1 cellular context compared by ENCODE assay signal in the genomic region with DNA sequence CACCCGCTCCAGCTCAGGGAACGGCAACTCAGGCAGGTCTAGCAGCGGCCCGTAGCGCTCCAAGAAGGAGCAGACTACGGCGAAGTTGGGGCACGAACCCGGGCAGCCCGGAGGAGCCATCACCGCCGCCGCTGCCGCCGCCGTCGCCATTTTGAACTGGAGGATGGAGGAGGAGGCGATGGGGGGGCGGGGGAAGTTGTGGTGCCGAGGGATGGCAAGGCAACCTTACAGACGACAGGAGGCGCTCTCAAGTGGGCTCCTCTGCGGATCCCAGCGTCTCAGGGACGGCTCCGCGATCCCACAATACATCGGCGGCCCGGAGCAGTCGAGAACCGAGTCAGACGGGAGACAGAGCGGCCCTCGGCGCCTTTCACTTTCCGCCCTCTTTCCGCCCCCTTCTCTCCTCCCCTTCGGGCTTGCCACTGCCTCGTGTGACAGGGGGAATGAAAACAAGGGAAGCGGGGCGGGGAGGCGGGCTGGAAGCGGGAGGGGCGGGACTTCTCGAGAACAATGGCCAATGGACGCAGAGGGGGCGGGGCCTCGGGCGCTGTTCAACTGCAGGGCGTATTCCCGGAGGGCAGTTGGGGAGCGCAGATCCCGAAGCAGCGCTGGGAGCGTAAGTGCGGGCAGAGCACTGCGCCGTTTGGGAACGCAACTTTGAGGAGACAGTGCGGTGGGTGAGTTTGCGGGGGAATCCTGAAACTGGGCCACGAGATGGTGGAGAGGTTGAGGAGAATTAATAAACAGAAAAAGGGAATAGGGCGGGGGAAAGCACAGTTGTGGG.
TF ChIP-seq lines count a peak whose summit lies in the region.

A gene (plus strand): TSS at position 580 of the 784 bp plus-strand sequence. CDS start 21,353 bp downstream, outside the sequence.
A gene with protein sequence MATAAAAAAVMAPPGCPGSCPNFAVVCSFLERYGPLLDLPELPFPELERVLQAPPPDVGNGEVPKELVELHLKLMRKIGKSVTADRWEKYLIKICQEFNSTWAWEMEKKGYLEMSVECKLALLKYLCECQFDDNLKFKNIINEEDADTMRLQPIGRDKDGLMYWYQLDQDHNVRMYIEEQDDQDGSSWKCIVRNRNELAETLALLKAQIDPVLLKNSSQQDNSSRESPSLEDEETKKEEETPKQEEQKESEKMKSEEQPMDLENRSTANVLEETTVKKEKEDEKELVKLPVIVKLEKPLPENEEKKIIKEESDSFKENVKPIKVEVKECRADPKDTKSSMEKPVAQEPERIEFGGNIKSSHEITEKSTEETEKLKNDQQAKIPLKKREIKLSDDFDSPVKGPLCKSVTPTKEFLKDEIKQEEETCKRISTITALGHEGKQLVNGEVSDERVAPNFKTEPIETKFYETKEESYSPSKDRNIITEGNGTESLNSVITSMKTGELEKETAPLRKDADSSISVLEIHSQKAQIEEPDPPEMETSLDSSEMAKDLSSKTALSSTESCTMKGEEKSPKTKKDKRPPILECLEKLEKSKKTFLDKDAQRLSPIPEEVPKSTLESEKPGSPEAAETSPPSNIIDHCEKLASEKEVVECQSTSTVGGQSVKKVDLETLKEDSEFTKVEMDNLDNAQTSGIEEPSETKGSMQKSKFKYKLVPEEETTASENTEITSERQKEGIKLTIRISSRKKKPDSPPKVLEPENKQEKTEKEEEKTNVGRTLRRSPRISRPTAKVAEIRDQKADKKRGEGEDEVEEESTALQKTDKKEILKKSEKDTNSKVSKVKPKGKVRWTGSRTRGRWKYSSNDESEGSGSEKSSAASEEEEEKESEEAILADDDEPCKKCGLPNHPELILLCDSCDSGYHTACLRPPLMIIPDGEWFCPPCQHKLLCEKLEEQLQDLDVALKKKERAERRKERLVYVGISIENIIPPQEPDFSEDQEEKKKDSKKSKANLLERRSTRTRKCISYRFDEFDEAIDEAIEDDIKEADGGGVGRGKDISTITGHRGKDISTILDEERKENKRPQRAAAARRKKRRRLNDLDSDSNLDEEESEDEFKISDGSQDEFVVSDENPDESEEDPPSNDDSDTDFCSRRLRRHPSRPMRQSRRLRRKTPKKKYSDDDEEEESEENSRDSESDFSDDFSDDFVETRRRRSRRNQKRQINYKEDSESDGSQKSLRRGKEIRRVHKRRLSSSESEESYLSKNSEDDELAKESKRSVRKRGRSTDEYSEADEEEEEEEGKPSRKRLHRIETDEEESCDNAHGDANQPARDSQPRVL (N-terminal part only) (minus strand): TSS at position 158 of the 784 bp plus-strand sequence. CDS start 8 bp downstream, at position 150.

TF ChIP-seq in HepG2, 621 proteins besides CTCF, POLR2A, EP300 and RAD21 (continued from another document and continues in another):
- TF ChIP-seq, protein P1, sequence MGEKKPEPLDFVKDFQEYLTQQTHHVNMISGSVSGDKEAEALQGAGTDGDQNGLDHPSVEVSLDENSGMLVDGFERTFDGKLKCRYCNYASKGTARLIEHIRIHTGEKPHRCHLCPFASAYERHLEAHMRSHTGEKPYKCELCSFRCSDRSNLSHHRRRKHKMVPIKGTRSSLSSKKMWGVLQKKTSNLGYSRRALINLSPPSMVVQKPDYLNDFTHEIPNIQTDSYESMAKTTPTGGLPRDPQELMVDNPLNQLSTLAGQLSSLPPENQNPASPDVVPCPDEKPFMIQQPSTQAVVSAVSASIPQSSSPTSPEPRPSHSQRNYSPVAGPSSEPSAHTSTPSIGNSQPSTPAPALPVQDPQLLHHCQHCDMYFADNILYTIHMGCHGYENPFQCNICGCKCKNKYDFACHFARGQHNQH (CRISPR knock-in tag; IDR thresholded peaks at IDR 0.05): peak; percentile 47
- TF ChIP-seq, protein P2, sequence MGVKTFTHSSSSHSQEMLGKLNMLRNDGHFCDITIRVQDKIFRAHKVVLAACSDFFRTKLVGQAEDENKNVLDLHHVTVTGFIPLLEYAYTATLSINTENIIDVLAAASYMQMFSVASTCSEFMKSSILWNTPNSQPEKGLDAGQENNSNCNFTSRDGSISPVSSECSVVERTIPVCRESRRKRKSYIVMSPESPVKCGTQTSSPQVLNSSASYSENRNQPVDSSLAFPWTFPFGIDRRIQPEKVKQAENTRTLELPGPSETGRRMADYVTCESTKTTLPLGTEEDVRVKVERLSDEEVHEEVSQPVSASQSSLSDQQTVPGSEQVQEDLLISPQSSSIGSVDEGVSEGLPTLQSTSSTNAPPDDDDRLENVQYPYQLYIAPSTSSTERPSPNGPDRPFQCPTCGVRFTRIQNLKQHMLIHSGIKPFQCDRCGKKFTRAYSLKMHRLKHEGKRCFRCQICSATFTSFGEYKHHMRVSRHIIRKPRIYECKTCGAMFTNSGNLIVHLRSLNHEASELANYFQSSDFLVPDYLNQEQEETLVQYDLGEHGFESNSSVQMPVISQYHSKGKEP (CRISPR knock-in tag; IDR thresholded peaks at IDR 0.05): no peak
- TF ChIP-seq ARID2 (CRISPR knock-in tag; IDR thresholded peaks at IDR 0.05; ENCODE audit: borderline replicate concordance) (no peak), ZNF792 (CRISPR knock-in tag; IDR thresholded peaks at IDR 0.05) (no peak; the same call in 1 of the 2 replicates), HCFC1 (IDR thresholded peaks at IDR 0.05; ENCODE audit: low read depth, low read length) (no peak), POGZ (CRISPR knock-in tag; IDR thresholded peaks at IDR 0.05) (peak; percentile 35), ZNF510 (CRISPR knock-in tag; IDR thresholded peaks at IDR 0.05; ENCODE audit: low read depth) (no peak), ZNF143 (CRISPR knock-in tag; IDR thresholded peaks at IDR 0.05) (peak; percentile 79), ZNF557 (CRISPR knock-in tag; IDR thresholded peaks at IDR 0.05) (no peak), FIP1L1 (IDR thresholded peaks at IDR 0.05; ENCODE audit: borderline replicate concordance, insufficient read depth, low read depth, low read length) (no peak), FOXK2 (IDR thresholded peaks at IDR 0.05) (peak; percentile 97), WIZ (CRISPR knock-in tag; IDR thresholded peaks at IDR 0.05) (no peak), ZC3H13 (CRISPR knock-in tag; IDR thresholded peaks at IDR 0.05) (no peak), HOXA5 (CRISPR knock-in tag; IDR thresholded peaks at IDR 0.05) (peak; percentile 50; the same call in 1 of the 2 replicates), AGO2 (optimal IDR thresholded peaks at IDR 0.05; ENCODE audit: low read depth, low read length) (peak; percentile 45), SALL2 (CRISPR knock-in tag; IDR thresholded peaks at IDR 0.05) (peak; percentile 67; the same call in 1 of the 2 replicates), ZNF7 (CRISPR knock-in tag; IDR thresholded peaks at IDR 0.05) (peak; percentile 68; the same call in 1 of the 2 replicates), DMAP1 (CRISPR knock-in tag; IDR thresholded peaks at IDR 0.05) (peak; percentile 79; the same call in 1 of the 2 replicates), HNF4G (IDR thresholded peaks at IDR 0.05; ENCODE audit: borderline replicate concordance, low read depth, low read length) (no peak), HNF4G (CRISPR knock-in tag; IDR thresholded peaks at IDR 0.05; ENCODE audit: borderline replicate concordance, low read depth) (no peak), SNAI1 (CRISPR knock-in tag; IDR thresholded peaks at IDR 0.05; ENCODE audit: borderline replicate concordance) (peak; percentile 43; the same call in 1 of the 2 replicates), REPIN1 (CRISPR knock-in tag; IDR thresholded peaks at IDR 0.05; ENCODE audit: borderline replicate concordance, low read depth) (peak; percentile 67; the same call in 1 of the 2 replicates), TEAD3 (CRISPR knock-in tag; optimal IDR thresholded peaks at IDR 0.05; ENCODE audit: borderline replicate concordance) (peak; percentile 33), CBX1 (IDR thresholded peaks at IDR 0.05; ENCODE audit: low read depth) (peak; percentile 54), SATB2 (CRISPR knock-in tag; IDR thresholded peaks at IDR 0.05) (no peak)
- TF ChIP-seq, protein P3, sequence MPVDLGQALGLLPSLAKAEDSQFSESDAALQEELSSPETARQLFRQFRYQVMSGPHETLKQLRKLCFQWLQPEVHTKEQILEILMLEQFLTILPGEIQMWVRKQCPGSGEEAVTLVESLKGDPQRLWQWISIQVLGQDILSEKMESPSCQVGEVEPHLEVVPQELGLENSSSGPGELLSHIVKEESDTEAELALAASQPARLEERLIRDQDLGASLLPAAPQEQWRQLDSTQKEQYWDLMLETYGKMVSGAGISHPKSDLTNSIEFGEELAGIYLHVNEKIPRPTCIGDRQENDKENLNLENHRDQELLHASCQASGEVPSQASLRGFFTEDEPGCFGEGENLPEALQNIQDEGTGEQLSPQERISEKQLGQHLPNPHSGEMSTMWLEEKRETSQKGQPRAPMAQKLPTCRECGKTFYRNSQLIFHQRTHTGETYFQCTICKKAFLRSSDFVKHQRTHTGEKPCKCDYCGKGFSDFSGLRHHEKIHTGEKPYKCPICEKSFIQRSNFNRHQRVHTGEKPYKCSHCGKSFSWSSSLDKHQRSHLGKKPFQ (CRISPR knock-in tag; IDR thresholded peaks at IDR 0.05; ENCODE audit: insufficient replicate concordance): peak; percentile 83
- TF ChIP-seq, protein P4, sequence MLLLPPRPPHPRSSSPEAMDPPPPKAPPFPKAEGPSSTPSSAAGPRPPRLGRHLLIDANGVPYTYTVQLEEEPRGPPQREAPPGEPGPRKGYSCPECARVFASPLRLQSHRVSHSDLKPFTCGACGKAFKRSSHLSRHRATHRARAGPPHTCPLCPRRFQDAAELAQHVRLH (CRISPR knock-in tag; IDR thresholded peaks at IDR 0.05; ENCODE audit: borderline replicate concordance, low read depth): peak; percentile 7; the same call in 1 of the 2 replicates
- TF ChIP-seq, protein P5, sequence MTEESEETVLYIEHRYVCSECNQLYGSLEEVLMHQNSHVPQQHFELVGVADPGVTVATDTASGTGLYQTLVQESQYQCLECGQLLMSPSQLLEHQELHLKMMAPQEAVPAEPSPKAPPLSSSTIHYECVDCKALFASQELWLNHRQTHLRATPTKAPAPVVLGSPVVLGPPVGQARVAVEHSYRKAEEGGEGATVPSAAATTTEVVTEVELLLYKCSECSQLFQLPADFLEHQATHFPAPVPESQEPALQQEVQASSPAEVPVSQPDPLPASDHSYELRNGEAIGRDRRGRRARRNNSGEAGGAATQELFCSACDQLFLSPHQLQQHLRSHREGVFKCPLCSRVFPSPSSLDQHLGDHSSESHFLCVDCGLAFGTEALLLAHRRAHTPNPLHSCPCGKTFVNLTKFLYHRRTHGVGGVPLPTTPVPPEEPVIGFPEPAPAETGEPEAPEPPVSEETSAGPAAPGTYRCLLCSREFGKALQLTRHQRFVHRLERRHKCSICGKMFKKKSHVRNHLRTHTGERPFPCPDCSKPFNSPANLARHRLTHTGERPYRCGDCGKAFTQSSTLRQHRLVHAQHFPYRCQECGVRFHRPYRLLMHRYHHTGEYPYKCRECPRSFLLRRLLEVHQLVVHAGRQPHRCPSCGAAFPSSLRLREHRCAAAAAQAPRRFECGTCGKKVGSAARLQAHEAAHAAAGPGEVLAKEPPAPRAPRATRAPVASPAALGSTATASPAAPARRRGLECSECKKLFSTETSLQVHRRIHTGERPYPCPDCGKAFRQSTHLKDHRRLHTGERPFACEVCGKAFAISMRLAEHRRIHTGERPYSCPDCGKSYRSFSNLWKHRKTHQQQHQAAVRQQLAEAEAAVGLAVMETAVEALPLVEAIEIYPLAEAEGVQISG (CRISPR knock-in tag; IDR thresholded peaks at IDR 0.05): peak; percentile 99
- TF ChIP-seq, protein P6, sequence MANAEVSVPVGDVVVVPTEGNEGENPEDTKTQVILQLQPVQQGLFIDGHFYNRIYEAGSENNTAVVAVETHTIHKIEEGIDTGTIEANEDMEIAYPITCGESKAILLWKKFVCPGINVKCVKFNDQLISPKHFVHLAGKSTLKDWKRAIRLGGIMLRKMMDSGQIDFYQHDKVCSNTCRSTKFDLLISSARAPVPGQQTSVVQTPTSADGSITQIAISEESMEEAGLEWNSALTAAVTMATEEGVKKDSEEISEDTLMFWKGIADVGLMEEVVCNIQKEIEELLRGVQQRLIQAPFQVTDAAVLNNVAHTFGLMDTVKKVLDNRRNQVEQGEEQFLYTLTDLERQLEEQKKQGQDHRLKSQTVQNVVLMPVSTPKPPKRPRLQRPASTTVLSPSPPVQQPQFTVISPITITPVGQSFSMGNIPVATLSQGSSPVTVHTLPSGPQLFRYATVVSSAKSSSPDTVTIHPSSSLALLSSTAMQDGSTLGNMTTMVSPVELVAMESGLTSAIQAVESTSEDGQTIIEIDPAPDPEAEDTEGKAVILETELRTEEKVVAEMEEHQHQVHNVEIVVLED (CRISPR knock-in tag; IDR thresholded peaks at IDR 0.05; ENCODE audit: borderline replicate concordance): peak; percentile 43; the same call in 1 of the 2 replicates
- TF ChIP-seq, protein P7, sequence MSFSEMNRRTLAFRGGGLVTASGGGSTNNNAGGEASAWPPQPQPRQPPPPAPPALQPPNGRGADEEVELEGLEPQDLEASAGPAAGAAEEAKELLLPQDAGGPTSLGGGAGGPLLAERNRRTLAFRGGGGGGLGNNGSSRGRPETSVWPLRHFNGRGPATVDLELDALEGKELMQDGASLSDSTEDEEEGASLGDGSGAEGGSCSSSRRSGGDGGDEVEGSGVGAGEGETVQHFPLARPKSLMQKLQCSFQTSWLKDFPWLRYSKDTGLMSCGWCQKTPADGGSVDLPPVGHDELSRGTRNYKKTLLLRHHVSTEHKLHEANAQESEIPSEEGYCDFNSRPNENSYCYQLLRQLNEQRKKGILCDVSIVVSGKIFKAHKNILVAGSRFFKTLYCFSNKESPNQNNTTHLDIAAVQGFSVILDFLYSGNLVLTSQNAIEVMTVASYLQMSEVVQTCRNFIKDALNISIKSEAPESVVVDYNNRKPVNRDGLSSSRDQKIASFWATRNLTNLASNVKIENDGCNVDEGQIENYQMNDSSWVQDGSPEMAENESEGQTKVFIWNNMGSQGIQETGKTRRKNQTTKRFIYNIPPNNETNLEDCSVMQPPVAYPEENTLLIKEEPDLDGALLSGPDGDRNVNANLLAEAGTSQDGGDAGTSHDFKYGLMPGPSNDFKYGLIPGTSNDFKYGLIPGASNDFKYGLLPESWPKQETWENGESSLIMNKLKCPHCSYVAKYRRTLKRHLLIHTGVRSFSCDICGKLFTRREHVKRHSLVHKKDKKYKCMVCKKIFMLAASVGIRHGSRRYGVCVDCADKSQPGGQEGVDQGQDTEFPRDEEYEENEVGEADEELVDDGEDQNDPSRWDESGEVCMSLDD (CRISPR knock-in tag; IDR thresholded peaks at IDR 0.05; ENCODE audit: borderline replicate concordance): peak; percentile 94; the same call in 1 of the 2 replicates
- TF ChIP-seq, protein P8, sequence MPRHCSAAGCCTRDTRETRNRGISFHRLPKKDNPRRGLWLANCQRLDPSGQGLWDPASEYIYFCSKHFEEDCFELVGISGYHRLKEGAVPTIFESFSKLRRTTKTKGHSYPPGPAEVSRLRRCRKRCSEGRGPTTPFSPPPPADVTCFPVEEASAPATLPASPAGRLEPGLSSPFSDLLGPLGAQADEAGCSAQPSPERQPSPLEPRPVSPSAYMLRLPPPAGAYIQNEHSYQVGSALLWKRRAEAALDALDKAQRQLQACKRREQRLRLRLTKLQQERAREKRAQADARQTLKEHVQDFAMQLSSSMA (CRISPR knock-in tag; IDR thresholded peaks at IDR 0.05): no peak
